32 cellular contexts compared by ENCODE assay signal in genomic region chr10:47243356-47243755, GRCh38. TPM values are rescaled to one million over a fixed set of nuclear protein-coding genes. Genes with fewer than 3 reads are reported as not detected.
"Had no signal": no experiment of that assay in that cellular context is flagged by ENCODE, and none has a peak within 500 bp of the region (broad histone marks: within the 10 kb centered on the region; RNA-seq: fewer than 3 reads in every experiment).

No MANE protein-coding gene starts in this region.

- H3K27ac Mint-ChIP-seq: activated CD8-positive, alpha-beta T cell treated with anti-CD3 and anti-CD28 coated beads for 36 hours; activated naive CD4-positive, alpha-beta T cell treated with anti-CD3 and anti-CD28 coated beads, Interleukin-2, amount 50 U/mL, for 24 hours; activated naive CD8-positive, alpha-beta T cell treated with anti-CD3 and anti-CD28 coated beads, Interleukin-2, amount 10 ng/mL, durations not matched to agents 7 days and 5 days; activated T-cell treated with anti-CD3 and anti-CD28 coated beads, Interleukin-2, amount 50 U/mL, for 72 hours; activated T-helper 17 cell treated with anti-CD3 and anti-CD28 coated beads, Interleukin-2, amount 50 U/mL, for 72 hours; T-helper 1 cell treated with Interleukin-12 subunit alpha and Interleukin-12 subunit beta and Interleukin-4 antibody, amounts not matched to agents 30 μg/mL and 1 μg/mL, for 36 hours; T-helper 2 cell treated with Interferon-gamma antibody and Interleukin-4, amounts not matched to agents 5 μg/mL and 100 μg/mL, for 36 hours; WTC11 had no signal

- H3K27ac ChIP-seq: breast epithelium, KMS-11, SJSA1 had no signal

- H3K36me3 Mint-ChIP-seq: activated naive CD4-positive, alpha-beta T cell treated with anti-CD3 and anti-CD28 coated beads, Interleukin-2, amount 50 U/mL, for 24 hours; activated naive CD8-positive, alpha-beta T cell treated with anti-CD3 and anti-CD28 coated beads, Interleukin-2, amount 10 ng/mL, durations not matched to agents 7 days and 5 days; WTC11 had no signal

- H3K4me1 ChIP-seq: breast epithelium, SJSA1 had no signal

- H3K27me3 ChIP-seq: ascending aorta, breast epithelium, MG63, SJSA1 had no signal

- H3K4me3 ChIP-seq: ascending aorta, breast epithelium, MG63, SJSA1 had no signal

- H3K9me3 Mint-ChIP-seq: activated CD8-positive, alpha-beta T cell treated with anti-CD3 and anti-CD28 coated beads for 36 hours; activated naive CD4-positive, alpha-beta T cell treated with anti-CD3 and anti-CD28 coated beads, Interleukin-2, amount 50 U/mL, for 24 hours; activated naive CD8-positive, alpha-beta T cell treated with anti-CD3 and anti-CD28 coated beads, Interleukin-2, amount 10 ng/mL, durations not matched to agents 7 days and 5 days; activated T-helper 17 cell treated with anti-CD3 and anti-CD28 coated beads, Interleukin-2, amount 50 U/mL, for 72 hours; T-helper 1 cell treated with Interleukin-12 subunit alpha and Interleukin-12 subunit beta and Interleukin-4 antibody, amounts not matched to agents 30 μg/mL and 1 μg/mL, for 36 hours; T-helper 2 cell treated with Interferon-gamma antibody and Interleukin-4, amounts not matched to agents 5 μg/mL and 100 μg/mL, for 36 hours; WTC11 had no signal

- H3K4me3 Mint-ChIP-seq: activated CD8-positive, alpha-beta T cell treated with anti-CD3 and anti-CD28 coated beads for 36 hours; activated naive CD4-positive, alpha-beta T cell treated with anti-CD3 and anti-CD28 coated beads, Interleukin-2, amount 50 U/mL, for 24 hours; activated naive CD8-positive, alpha-beta T cell treated with anti-CD3 and anti-CD28 coated beads, Interleukin-2, amount 10 ng/mL, durations not matched to agents 7 days and 5 days; activated T-cell treated with anti-CD3 and anti-CD28 coated beads, Interleukin-2, amount 50 U/mL, for 72 hours; activated T-helper 17 cell treated with anti-CD3 and anti-CD28 coated beads, Interleukin-2, amount 50 U/mL, for 72 hours; T-helper 1 cell treated with Interleukin-12 subunit alpha and Interleukin-12 subunit beta and Interleukin-4 antibody, amounts not matched to agents 30 μg/mL and 1 μg/mL, for 36 hours; T-helper 2 cell treated with Interferon-gamma antibody and Interleukin-4, amounts not matched to agents 5 μg/mL and 100 μg/mL, for 36 hours; WTC11 had no signal

- H3K36me3 ChIP-seq: ascending aorta, breast epithelium, MG63, SJSA1 had no signal

- H3K27me3 Mint-ChIP-seq: activated CD8-positive, alpha-beta T cell treated with anti-CD3 and anti-CD28 coated beads for 36 hours; activated naive CD4-positive, alpha-beta T cell treated with anti-CD3 and anti-CD28 coated beads, Interleukin-2, amount 50 U/mL, for 24 hours; activated naive CD8-positive, alpha-beta T cell treated with anti-CD3 and anti-CD28 coated beads, Interleukin-2, amount 10 ng/mL, durations not matched to agents 7 days and 5 days; activated T-helper 17 cell treated with anti-CD3 and anti-CD28 coated beads, Interleukin-2, amount 50 U/mL, for 72 hours had no signal

- H3K9me3 ChIP-seq: ascending aorta, breast epithelium, MG63, SJSA1, SK-N-SH had no signal

- DNase-seq: activated CD4-positive, alpha-beta T cell treated with anti-CD3 and anti-CD28 coated beads for 4 hours; activated CD4-positive, alpha-beta T cell treated with anti-CD3 and anti-CD28 coated beads, Interleukin-2, amount 50 U/mL, for 4 hours; activated CD4-positive, CD25-positive, alpha-beta regulatory T cell treated with anti-CD3 and anti-CD28 coated beads, Interleukin-2, amount 50 U/mL, for 72 hours; activated CD8-positive, alpha-beta T cell treated with anti-CD3 and anti-CD28 coated beads for 36 hours; activated gamma-delta T cell; activated naive CD4-positive, alpha-beta T cell treated with Interleukin-2 at 50 U/mL for 16 hours; activated naive CD8-positive, alpha-beta T cell treated with anti-CD3 and anti-CD28 coated beads, Interleukin-2, amount 10 ng/mL, durations not matched to agents 7 days and 5 days; activated T-cell treated with anti-CD3 and anti-CD28 coated beads, Interleukin-2, amount 50 U/mL, for 1 hour; activated T-cell treated with anti-CD3 and anti-CD28 coated beads, Interleukin-2, amount 50 U/mL, for 72 hours; amygdala; caudate nucleus; cerebellar nuclear complex; MG63; NCI-H1092; NCI-H1436 treated with DMSO at 0.1 percent for 48 hours; NCI-H1694 treated with DMSO at 0.1 percent for 48 hours; NCI-H2029; NCI-H345; NCI-H524 treated with DMSO at 0.1 percent for 48 hours; RPMI8226; SHP77 treated with DMSO at 0.1 percent for 48 hours; SK-N-SH had no signal

- H3K4me1 Mint-ChIP-seq: activated T-helper 17 cell treated with anti-CD3 and anti-CD28 coated beads, Interleukin-2, amount 50 U/mL, for 72 hours had no signal

- H3K9ac ChIP-seq: KMS-11, SK-N-SH had no signal

RNA-seq across cellular contexts. Expression of gene GDF10, which starts 56.6 kb away (rescaled TPM):
- total RNA-seq: NCI-H460, SJSA1 had no signal
